ENCODE assay signal across 8 cellular contexts in genomic region chr6:28124971-28125353, GRCh38. TPM values are rescaled to one million over a fixed set of nuclear protein-coding genes. Genes with fewer than 3 reads are reported as not detected.
DNase-seq lines count a peak whose midpoint lies in the region; ATAC-seq and TF ChIP-seq lines count a peak whose summit lies in the region.

No MANE protein-coding gene starts in this region.

- no peak for DNase-seq in CD14-positive monocyte (ENCODE audit: low spot score)
- DNase-seq in astrocyte of the cerebellum (ENCODE audit: low read depth), result no peak
- DNase-seq in mesenchymal stem cell, result no peak
- DNase-seq in HuH-7.5 (ENCODE audit: low spot score), result no peak
- no peak for DNase-seq in islet precursor cell
- DNase-seq in foreskin melanocyte, result no peak
- no peak for DNase-seq in ecto neural progenitor cell (ENCODE audit: low spot score)

- intact Hi-C loops in CD14-positive monocyte (cut with micrococcal nuclease), result no loop called here

- H3K36me3 ChIP-seq in mesenchymal stem cell (ENCODE audit: control insufficient read depth in 1 of 2, insufficient read depth in 2 of 2, low read depth in 1 of 2, low read length in 2 of 2), result peaks cover 11 to 49% of the 10 kb centered on the region in 2 experiments

- H4K91ac ChIP-seq in mesenchymal stem cell (ENCODE audit: low read length), result no peak overlapping the region

- no peak overlapping the region for H2BK5ac ChIP-seq in mesenchymal stem cell (ENCODE audit: low read depth, low read length, poor library complexity, severe bottlenecking)

- no peak overlapping the region for H3K27ac ChIP-seq in mesenchymal stem cell (ENCODE audit: low read length, poor library complexity, severe bottlenecking)

- H3K4me3 Mint-ChIP-seq in CD14-positive monocyte, result peak overlapping the region; percentile 98 to 99

- peaks cover 48 to 54% of the 10 kb centered on the region in 2 donors for H3K36me3 Mint-ChIP-seq in CD14-positive monocyte

- H3K9ac ChIP-seq in mesenchymal stem cell (ENCODE audit: low read length), result peak overlapping the region; percentile 87

- no peaks in the 10 kb centered on the region for H3K9me3 Mint-ChIP-seq in CD14-positive monocyte

- no peaks in the 10 kb centered on the region for H3K9me3 ChIP-seq in mesenchymal stem cell (ENCODE audit: control insufficient read depth, low read length)

- no peak overlapping the region for H3K14ac ChIP-seq in mesenchymal stem cell (ENCODE audit: low read length in 2 of 2)

- H3K27me3 Mint-ChIP-seq in CD14-positive monocyte (ENCODE audit: low read depth in 3 of 3), result no peaks in the 10 kb centered on the region

- in situ Hi-C loops in astrocyte of the cerebellum (cut with HindIII; ENCODE audit: low sequenced_read_pairs), result no loop called here

- H3K4me3 ChIP-seq in astrocyte of the cerebellum (ENCODE audit: low read depth, low read length) (peak overlapping the region; percentile 53), mesenchymal stem cell (ENCODE audit: insufficient read depth in 1 of 2, low read depth in 1 of 2, low read length in 2 of 2) (peak overlapping the region; percentile 87 to 93)

- H2BK120ac ChIP-seq in mesenchymal stem cell (ENCODE audit: low read depth, low read length), result no peak overlapping the region

- WGBS in mesenchymal stem cell, result 27% methylated on average over 6 of the region's 6 CpGs

- H2BK15ac ChIP-seq in mesenchymal stem cell (ENCODE audit: low read depth, poor library complexity, severe bottlenecking), result no peak overlapping the region

- peak overlapping the region; percentile 97 for H2AFZ ChIP-seq in mesenchymal stem cell (ENCODE audit: low read depth, low read length)

- H3K27ac Mint-ChIP-seq in CD14-positive monocyte, result peak overlapping the region; percentile 92 to 98 (median 94)

- no peaks in the 10 kb centered on the region for H3K27me3 ChIP-seq in mesenchymal stem cell (ENCODE audit: control insufficient read depth in 1 of 2, insufficient read depth in 1 of 2, low read length in 2 of 2)

- TF ChIP-seq CTCF in CD14-positive monocyte (IDR thresholded peaks at IDR 0.05), result no peak
- TF ChIP-seq CTCF in astrocyte of the cerebellum (IDR thresholded peaks at IDR 0.05; ENCODE audit: low read depth, low read length, missing control alignments), result no peak

- H3K4me2 ChIP-seq in mesenchymal stem cell (ENCODE audit: low read length, poor library complexity, severe bottlenecking), result peak overlapping the region; percentile 84

- no peak overlapping the region for H3K18ac ChIP-seq in mesenchymal stem cell (ENCODE audit: low read depth in 1 of 2, low read length in 2 of 2)

- no peak overlapping the region for H3K23ac ChIP-seq in mesenchymal stem cell (ENCODE audit: low read length in 2 of 2)

- ATAC-seq in HG02973 (IDR thresholded peaks at IDR 0.05; ENCODE audit: unreplicated experiment), result peak; percentile 12

- H3K4ac ChIP-seq in mesenchymal stem cell (ENCODE audit: low read depth in 1 of 2, low read length in 2 of 2), result peak overlapping the region in 1 of 2 experiments; percentile 6

- peak overlapping the region; percentile 93 for H4K8ac ChIP-seq in mesenchymal stem cell (ENCODE audit: low read length)

- peaks cover 27% of the 10 kb centered on the region for H3K79me1 ChIP-seq in mesenchymal stem cell (replicated peaks; ENCODE audit: low read length, poor library complexity, severe bottlenecking)

- no peak overlapping the region for H2BK12ac ChIP-seq in mesenchymal stem cell (ENCODE audit: low read length in 2 of 2)

- H2AK5ac ChIP-seq in mesenchymal stem cell (ENCODE audit: low read length, severe bottlenecking), result no peak overlapping the region

- H3K4me1 Mint-ChIP-seq in CD14-positive monocyte, result peaks cover 19% of the 10 kb centered on the region

- peaks cover 4% of the 10 kb centered on the region for H3K4me1 ChIP-seq in mesenchymal stem cell (ENCODE audit: control insufficient read depth, insufficient read depth, low read depth, low read length)

RNA-seq across cellular contexts. Expression of gene ZSCAN16, which starts 0.6 kb away (rescaled TPM):
- polyA plus RNA-seq in CD14-positive monocyte, result 1 to 10 TPM; 3.5 to 5.9 TPM
- 3.1 TPM for polyA plus RNA-seq in mesenchymal stem cell (2013, experiment 1 of 2)
- polyA plus RNA-seq in mesenchymal stem cell (2013, experiment 2 of 2), result 2.5 TPM

RNA-seq across cellular contexts. Expression of gene ZKSCAN8, which starts 16.7 kb away (rescaled TPM):
- under 1 TPM; 0.49 to 0.71 TPM for polyA plus RNA-seq in CD14-positive monocyte
- polyA plus RNA-seq in mesenchymal stem cell (2013, experiment 1 of 2), result 10.1 TPM
- 9.7 TPM for polyA plus RNA-seq in mesenchymal stem cell (2013, experiment 2 of 2)

RNA-seq across cellular contexts. Expression of gene ZNF165, which starts 44.6 kb away (rescaled TPM):
- polyA plus RNA-seq in CD14-positive monocyte, result under 1 TPM in 1 of 2 donors, not detected in 1; 0.08 TPM
- 0.33 TPM for polyA plus RNA-seq in mesenchymal stem cell (2013, experiment 1 of 2)
- polyA plus RNA-seq in mesenchymal stem cell (2013, experiment 2 of 2), result 0.34 TPM
